Comparison of ENCODE assay signal across 8 cellular contexts in the genomic region with DNA sequence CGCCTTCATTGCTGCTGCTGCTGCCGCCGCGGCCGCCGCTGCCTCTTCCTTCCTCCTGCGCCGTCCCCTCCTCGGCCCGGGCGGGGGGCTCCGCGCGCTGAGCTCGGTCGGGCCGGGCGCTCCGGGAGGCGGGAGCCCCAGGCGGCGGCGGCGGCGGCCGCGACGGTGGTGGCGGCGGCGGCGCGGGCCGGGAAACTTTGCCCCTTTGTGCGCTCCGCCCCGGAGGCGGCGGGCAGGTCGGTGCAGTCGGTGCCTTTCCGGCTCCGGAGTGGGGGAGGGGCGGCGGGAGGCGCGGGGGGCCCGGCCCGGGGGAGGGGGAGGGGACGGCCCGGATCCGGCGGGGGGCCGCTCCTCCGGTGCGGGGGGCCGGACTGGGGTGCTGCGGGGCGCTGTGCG. TPM values are rescaled to one million over a fixed set of nuclear protein-coding genes. Genes with fewer than 3 reads are reported as not detected.
DNase-seq lines count a peak whose midpoint lies in the region; ATAC-seq and TF ChIP-seq lines count a peak whose summit lies in the region.

No MANE protein-coding gene starts in this region.

- H3K4me3 ChIP-seq in gastroesophageal sphincter (peak overlapping the region; percentile 49 to 64), skeletal muscle cell (ENCODE audit: low read depth, low read length) (peak overlapping the region; percentile 58)

- ATAC-seq in GM19467 (IDR thresholded peaks at IDR 0.05; ENCODE audit: unreplicated experiment) (peak; percentile 20), gastroesophageal sphincter (peak; percentile 44), GM18870 (IDR thresholded peaks at IDR 0.05; ENCODE audit: unreplicated experiment) (no peak)

- H3K27ac ChIP-seq in gastroesophageal sphincter = peak overlapping the region in 3 of 4 donors; percentile 60 to 79 (median 77)

- TF ChIP-seq EP300 in gastroesophageal sphincter (IDR thresholded peaks at IDR 0.05) = no peak

- peak in 1 of 2 donors; percentile 14 for TF ChIP-seq POLR2A in gastroesophageal sphincter (IDR thresholded peaks at IDR 0.05)

- H3K4me1 ChIP-seq in gastroesophageal sphincter = peaks cover 0 to 65% (median 27%) of the 10 kb centered on the region in 3 donors

- WGBS in gastroesophageal sphincter (ENCODE audit: low coverage in 1 of 2), 2 donors = no CpG with 5 or more reads among the region's 60 CpGs

- TF ChIP-seq CTCF in gastroesophageal sphincter (IDR thresholded peaks at IDR 0.05) = no peak

- H3K36me3 ChIP-seq in gastroesophageal sphincter = no peaks in the 10 kb centered on the region

- H3K9me3 ChIP-seq in gastroesophageal sphincter = no peaks in the 10 kb centered on the region

- H3K27me3 ChIP-seq in gastroesophageal sphincter = no peaks in the 10 kb centered on the region

- DNase-seq in Daoy (ENCODE audit: low read depth) (peak; percentile 43), Kasumi-1 (lab: John Stamatoyannopoulos, UW) (peak; percentile 32 to 39), activated T-cell treated with anti-CD3 and anti-CD28 coated beads for 24 hours (ENCODE audit: low read depth) (peak; percentile 49), skeletal muscle cell (ENCODE audit: low read depth) (no peak), OCI-M1 (lab: John Stamatoyannopoulos, UW) (no peak)

RNA-seq across cellular contexts. Expression of a gene that starts 0.2 kb away (rescaled TPM):
- total RNA-seq in Daoy (2014; rRNA removed; shearing (Covaris generic)) = 2.2 and 2.9 TPM in 2 replicates
- 1 to 10 TPM; 3.3 to 8.9 (median 5.8) TPM for total RNA-seq in gastroesophageal sphincter

RNA-seq across cellular contexts. Expression of a gene that starts 58.2 kb away (rescaled TPM):
- 52.2 and 63.4 TPM in 2 replicates for total RNA-seq in Daoy (2014; rRNA removed; shearing (Covaris generic))
- total RNA-seq in gastroesophageal sphincter = 10 to 100 TPM; 32.6 to 61.3 (median 38.6) TPM

Comparison
In these comparisons a context has a peak if more than half of its experiments do, and no peak if none do; other contexts are left out.
1. DNase-seq: peak in Daoy (single experiment), Kasumi-1 (2 of 2) and activated T-cell treated with anti-CD3 and anti-CD28 coated beads for 24 hours (single experiment); none in skeletal muscle cell (single experiment) and OCI-M1 (single experiment).